1 cellular context compared by ENCODE assay signal in the genomic region with DNA sequence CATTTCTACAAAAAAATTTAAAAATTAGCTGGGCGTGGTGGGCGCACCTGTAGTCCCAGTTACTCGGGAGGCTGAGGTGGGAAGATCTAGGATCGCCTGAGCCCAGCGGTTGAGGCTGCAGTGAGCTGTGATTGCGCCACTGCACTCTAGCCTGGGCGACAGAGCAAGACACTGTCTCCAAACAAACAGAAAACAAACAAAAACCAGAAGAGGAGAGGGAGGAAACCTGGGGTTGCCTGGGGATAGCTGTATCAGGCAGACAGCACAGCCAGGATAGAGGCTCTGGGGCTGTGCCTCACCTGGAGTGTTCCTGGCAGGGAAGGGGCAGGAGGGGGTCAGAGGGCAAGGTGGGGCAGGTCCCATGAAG.
A peak's percentile ranks its signal among the peaks of the same experiment; 100 is the strongest.
TF ChIP-seq lines count a peak whose summit lies in the region.

No MANE protein-coding gene starts in this region.

TF ChIP-seq in HepG2, 621 proteins besides CTCF, POLR2A, EP300 and RAD21 (continued from another document and continues in another):
- TF ChIP-seq TFDP2 (CRISPR knock-in tag; IDR thresholded peaks at IDR 0.05) (no peak), ZSCAN20 (CRISPR knock-in tag; IDR thresholded peaks at IDR 0.05; ENCODE audit: borderline replicate concordance) (no peak), ISL2 (CRISPR knock-in tag; IDR thresholded peaks at IDR 0.05) (no peak), ZNF7 (CRISPR knock-in tag; IDR thresholded peaks at IDR 0.05) (no peak), CENPT (CRISPR knock-in tag; IDR thresholded peaks at IDR 0.05; ENCODE audit: low read depth) (no peak), KLF13 (CRISPR knock-in tag; IDR thresholded peaks at IDR 0.05) (no peak), SATB2 (CRISPR knock-in tag; IDR thresholded peaks at IDR 0.05) (no peak), POGZ (CRISPR knock-in tag; IDR thresholded peaks at IDR 0.05) (0 out of 2 replicates have a peak, but pooled peaks have one; percentile 4), ZNF552 (CRISPR knock-in tag; IDR thresholded peaks at IDR 0.05; ENCODE audit: borderline replicate concordance) (no peak), MTA1 (CRISPR knock-in tag; IDR thresholded peaks at IDR 0.05; ENCODE audit: borderline replicate concordance) (no peak), ZNF567 (CRISPR knock-in tag; IDR thresholded peaks at IDR 0.05; ENCODE audit: borderline replicate concordance) (peak; percentile 43; the same call in 1 of the 2 replicates), ZNF430 (CRISPR knock-in tag; IDR thresholded peaks at IDR 0.05) (no peak), ZNF615 (CRISPR knock-in tag; IDR thresholded peaks at IDR 0.05; ENCODE audit: borderline replicate concordance) (no peak), JUNB (CRISPR knock-in tag; IDR thresholded peaks at IDR 0.05; ENCODE audit: borderline replicate concordance) (no peak), POGK (CRISPR knock-in tag; conservative IDR thresholded peaks at IDR 0.05) (no peak; the same call in 1 of the 2 replicates), ZNF788 (CRISPR knock-in tag; IDR thresholded peaks at IDR 0.05; ENCODE audit: borderline replicate concordance) (no peak; the same call in 1 of the 2 replicates), WIZ (CRISPR knock-in tag; IDR thresholded peaks at IDR 0.05) (0 out of 2 replicates have a peak, but pooled peaks have one; percentile 8), TBX2 (CRISPR knock-in tag; IDR thresholded peaks at IDR 0.05; ENCODE audit: borderline replicate concordance) (no peak), HNRNPL (IDR thresholded peaks at IDR 0.05; ENCODE audit: low read depth, low read length) (no peak), SMAD3 (CRISPR knock-in tag; IDR thresholded peaks at IDR 0.05) (peak; percentile 60; the same call in 1 of the 2 replicates), MAF1 (CRISPR knock-in tag; IDR thresholded peaks at IDR 0.05; ENCODE audit: borderline replicate concordance) (0 out of 2 replicates have a peak, but pooled peaks have one; percentile 51), HMGA1 (CRISPR knock-in tag; conservative IDR thresholded peaks at IDR 0.05) (no peak), ZNF772 (CRISPR knock-in tag; IDR thresholded peaks at IDR 0.05) (no peak), KDM1A (CRISPR knock-in tag; IDR thresholded peaks at IDR 0.05) (peak; percentile 91), ATAD3A (CRISPR knock-in tag; IDR thresholded peaks at IDR 0.05) (no peak), ZNF224 (CRISPR knock-in tag; IDR thresholded peaks at IDR 0.05) (no peak), MED13 (CRISPR knock-in tag; IDR thresholded peaks at IDR 0.05) (no peak), ZSCAN29 (CRISPR knock-in tag; conservative IDR thresholded peaks at IDR 0.05) (no peak), AKNA (CRISPR knock-in tag; IDR thresholded peaks at IDR 0.05; ENCODE audit: borderline replicate concordance) (no peak), RXRB (CRISPR knock-in tag; IDR thresholded peaks at IDR 0.05; ENCODE audit: borderline replicate concordance) (peak; percentile 95), GLMP (CRISPR knock-in tag; IDR thresholded peaks at IDR 0.05; ENCODE audit: borderline replicate concordance) (no peak), HOXA7 (CRISPR knock-in tag; IDR thresholded peaks at IDR 0.05) (no peak)
- TF ChIP-seq, protein P1, sequence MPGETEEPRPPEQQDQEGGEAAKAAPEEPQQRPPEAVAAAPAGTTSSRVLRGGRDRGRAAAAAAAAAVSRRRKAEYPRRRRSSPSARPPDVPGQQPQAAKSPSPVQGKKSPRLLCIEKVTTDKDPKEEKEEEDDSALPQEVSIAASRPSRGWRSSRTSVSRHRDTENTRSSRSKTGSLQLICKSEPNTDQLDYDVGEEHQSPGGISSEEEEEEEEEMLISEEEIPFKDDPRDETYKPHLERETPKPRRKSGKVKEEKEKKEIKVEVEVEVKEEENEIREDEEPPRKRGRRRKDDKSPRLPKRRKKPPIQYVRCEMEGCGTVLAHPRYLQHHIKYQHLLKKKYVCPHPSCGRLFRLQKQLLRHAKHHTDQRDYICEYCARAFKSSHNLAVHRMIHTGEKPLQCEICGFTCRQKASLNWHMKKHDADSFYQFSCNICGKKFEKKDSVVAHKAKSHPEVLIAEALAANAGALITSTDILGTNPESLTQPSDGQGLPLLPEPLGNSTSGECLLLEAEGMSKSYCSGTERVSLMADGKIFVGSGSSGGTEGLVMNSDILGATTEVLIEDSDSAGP (CRISPR knock-in tag; IDR thresholded peaks at IDR 0.05; ENCODE audit: borderline replicate concordance) = no peak; the same call in 1 of the 2 replicates
- TF ChIP-seq, protein P2, sequence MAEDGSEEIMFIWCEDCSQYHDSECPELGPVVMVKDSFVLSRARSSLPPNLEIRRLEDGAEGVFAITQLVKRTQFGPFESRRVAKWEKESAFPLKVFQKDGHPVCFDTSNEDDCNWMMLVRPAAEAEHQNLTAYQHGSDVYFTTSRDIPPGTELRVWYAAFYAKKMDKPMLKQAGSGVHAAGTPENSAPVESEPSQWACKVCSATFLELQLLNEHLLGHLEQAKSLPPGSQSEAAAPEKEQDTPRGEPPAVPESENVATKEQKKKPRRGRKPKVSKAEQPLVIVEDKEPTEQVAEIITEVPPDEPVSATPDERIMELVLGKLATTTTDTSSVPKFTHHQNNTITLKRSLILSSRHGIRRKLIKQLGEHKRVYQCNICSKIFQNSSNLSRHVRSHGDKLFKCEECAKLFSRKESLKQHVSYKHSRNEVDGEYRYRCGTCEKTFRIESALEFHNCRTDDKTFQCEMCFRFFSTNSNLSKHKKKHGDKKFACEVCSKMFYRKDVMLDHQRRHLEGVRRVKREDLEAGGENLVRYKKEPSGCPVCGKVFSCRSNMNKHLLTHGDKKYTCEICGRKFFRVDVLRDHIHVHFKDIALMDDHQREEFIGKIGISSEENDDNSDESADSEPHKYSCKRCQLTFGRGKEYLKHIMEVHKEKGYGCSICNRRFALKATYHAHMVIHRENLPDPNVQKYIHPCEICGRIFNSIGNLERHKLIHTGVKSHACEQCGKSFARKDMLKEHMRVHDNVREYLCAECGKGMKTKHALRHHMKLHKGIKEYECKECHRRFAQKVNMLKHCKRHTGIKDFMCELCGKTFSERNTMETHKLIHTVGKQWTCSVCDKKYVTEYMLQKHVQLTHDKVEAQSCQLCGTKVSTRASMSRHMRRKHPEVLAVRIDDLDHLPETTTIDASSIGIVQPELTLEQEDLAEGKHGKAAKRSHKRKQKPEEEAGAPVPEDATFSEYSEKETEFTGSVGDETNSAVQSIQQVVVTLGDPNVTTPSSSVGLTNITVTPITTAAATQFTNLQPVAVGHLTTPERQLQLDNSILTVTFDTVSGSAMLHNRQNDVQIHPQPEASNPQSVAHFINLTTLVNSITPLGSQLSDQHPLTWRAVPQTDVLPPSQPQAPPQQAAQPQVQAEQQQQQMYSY (CRISPR knock-in tag; IDR thresholded peaks at IDR 0.05) = no peak
- TF ChIP-seq, protein P3, sequence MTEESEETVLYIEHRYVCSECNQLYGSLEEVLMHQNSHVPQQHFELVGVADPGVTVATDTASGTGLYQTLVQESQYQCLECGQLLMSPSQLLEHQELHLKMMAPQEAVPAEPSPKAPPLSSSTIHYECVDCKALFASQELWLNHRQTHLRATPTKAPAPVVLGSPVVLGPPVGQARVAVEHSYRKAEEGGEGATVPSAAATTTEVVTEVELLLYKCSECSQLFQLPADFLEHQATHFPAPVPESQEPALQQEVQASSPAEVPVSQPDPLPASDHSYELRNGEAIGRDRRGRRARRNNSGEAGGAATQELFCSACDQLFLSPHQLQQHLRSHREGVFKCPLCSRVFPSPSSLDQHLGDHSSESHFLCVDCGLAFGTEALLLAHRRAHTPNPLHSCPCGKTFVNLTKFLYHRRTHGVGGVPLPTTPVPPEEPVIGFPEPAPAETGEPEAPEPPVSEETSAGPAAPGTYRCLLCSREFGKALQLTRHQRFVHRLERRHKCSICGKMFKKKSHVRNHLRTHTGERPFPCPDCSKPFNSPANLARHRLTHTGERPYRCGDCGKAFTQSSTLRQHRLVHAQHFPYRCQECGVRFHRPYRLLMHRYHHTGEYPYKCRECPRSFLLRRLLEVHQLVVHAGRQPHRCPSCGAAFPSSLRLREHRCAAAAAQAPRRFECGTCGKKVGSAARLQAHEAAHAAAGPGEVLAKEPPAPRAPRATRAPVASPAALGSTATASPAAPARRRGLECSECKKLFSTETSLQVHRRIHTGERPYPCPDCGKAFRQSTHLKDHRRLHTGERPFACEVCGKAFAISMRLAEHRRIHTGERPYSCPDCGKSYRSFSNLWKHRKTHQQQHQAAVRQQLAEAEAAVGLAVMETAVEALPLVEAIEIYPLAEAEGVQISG (CRISPR knock-in tag; IDR thresholded peaks at IDR 0.05) = no peak; the same call in 1 of the 2 replicates
- TF ChIP-seq, protein P4, sequence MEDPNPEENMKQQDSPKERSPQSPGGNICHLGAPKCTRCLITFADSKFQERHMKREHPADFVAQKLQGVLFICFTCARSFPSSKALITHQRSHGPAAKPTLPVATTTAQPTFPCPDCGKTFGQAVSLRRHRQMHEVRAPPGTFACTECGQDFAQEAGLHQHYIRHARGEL (CRISPR knock-in tag; IDR thresholded peaks at IDR 0.05) = no peak
- TF ChIP-seq, protein P5, sequence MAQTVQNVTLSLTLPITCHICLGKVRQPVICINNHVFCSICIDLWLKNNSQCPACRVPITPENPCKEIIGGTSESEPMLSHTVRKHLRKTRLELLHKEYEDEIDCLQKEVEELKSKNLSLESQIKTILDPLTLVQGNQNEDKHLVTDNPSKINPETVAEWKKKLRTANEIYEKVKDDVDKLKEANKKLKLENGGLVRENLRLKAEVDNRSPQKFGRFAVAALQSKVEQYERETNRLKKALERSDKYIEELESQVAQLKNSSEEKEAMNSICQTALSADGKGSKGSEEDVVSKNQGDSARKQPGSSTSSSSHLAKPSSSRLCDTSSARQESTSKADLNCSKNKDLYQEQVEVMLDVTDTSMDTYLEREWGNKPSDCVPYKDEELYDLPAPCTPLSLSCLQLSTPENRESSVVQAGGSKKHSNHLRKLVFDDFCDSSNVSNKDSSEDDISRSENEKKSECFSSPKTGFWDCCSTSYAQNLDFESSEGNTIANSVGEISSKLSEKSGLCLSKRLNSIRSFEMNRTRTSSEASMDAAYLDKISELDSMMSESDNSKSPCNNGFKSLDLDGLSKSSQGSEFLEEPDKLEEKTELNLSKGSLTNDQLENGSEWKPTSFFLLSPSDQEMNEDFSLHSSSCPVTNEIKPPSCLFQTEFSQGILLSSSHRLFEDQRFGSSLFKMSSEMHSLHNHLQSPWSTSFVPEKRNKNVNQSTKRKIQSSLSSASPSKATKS (CRISPR knock-in tag; IDR thresholded peaks at IDR 0.05) = no peak
- TF ChIP-seq, protein P6, sequence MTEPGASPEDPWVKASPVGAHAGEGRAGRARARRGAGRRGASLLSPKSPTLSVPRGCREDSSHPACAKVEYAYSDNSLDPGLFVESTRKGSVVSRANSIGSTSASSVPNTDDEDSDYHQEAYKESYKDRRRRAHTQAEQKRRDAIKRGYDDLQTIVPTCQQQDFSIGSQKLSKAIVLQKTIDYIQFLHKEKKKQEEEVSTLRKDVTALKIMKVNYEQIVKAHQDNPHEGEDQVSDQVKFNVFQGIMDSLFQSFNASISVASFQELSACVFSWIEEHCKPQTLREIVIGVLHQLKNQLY (CRISPR knock-in tag; IDR thresholded peaks at IDR 0.05) = no peak; the same call in 1 of the 2 replicates
